31 cellular contexts compared by ENCODE assay signal in genomic region chr15:23437673-23438072, GRCh38. TPM values are rescaled to one million over a fixed set of nuclear protein-coding genes. Genes with fewer than 3 reads are reported as not detected.
"Had no signal": no experiment of that assay in that cellular context is flagged by ENCODE, and none has a peak within 500 bp of the region (broad histone marks: within the 10 kb centered on the region; RNA-seq: fewer than 3 reads in every experiment).

No MANE protein-coding gene starts in this region.

- H3K27me3 ChIP-seq: brain microvascular endothelial cell, cardiac muscle cell had no signal

- H3K4me3 ChIP-seq: cardiac muscle cell had no signal

- ATAC-seq: activated T-cell treated with anti-CD3 and anti-CD28 coated beads, Interleukin-2, amount 50 U/mL, for 4 hours; activated T-helper 17 cell treated with anti-CD3 and anti-CD28 coated beads, Interleukin-2, amount 50 U/mL, for 72 hours; Panc1; T-cell had no signal

- H3K27ac ChIP-seq: brain microvascular endothelial cell, cardiac muscle cell had no signal

- DNase-seq: activated B cell treated with CpG ODN at 0.5 μM for 24 hours; activated CD4-positive, alpha-beta T cell treated with anti-CD3 and anti-CD28 coated beads for 1 hour; activated CD4-positive, alpha-beta T cell treated with anti-CD3 and anti-CD28 coated beads, Interleukin-2, amount 50 U/mL, for 48 hours; activated CD8-positive, alpha-beta memory T cell treated with anti-CD3 and anti-CD28 coated beads for 24 hours; activated gamma-delta T cell; activated naive CD4-positive, alpha-beta T cell treated with anti-CD3 and anti-CD28 coated beads for 36 hours; activated naive CD8-positive, alpha-beta T cell treated with anti-CD3 and anti-CD28 coated beads for 36 hours; activated T-cell treated with anti-CD3 and anti-CD28 coated beads, Interleukin-2, amount 50 U/mL, for 4 hours; brain microvascular endothelial cell; cerebellar nuclear complex; Karpas-422; MM.1S; NCI-H1105; NCI-H1436; NCI-H1694 treated with DMSO at 0.1 percent for 48 hours; NCI-H2029 treated with DMSO at 0.1 percent for 48 hours; NCI-H345; NCI-H510A; NCI-H526 treated with DMSO at 0.1 percent for 48 hours; NK-92 treated with Interleukin-12 subunit alpha and Interleukin-12 subunit beta, amount 100 ng/mL, for 24 hours; OCI-M1; RPMI8226; SHP77 treated with DMSO at 0.1 percent for 48 hours; T-cell; T-helper 2 cell; T1000 had no signal

- H3K36me3 ChIP-seq: brain microvascular endothelial cell, cardiac muscle cell had no signal

RNA-seq across cellular contexts. Expression of gene GOLGA6L2, which starts 9.4 kb away (rescaled TPM):
- total RNA-seq: activated B cell treated with CpG ODN at 0.5 μM for 24 hours; activated CD4-positive, alpha-beta T cell treated with anti-CD3 and anti-CD28 coated beads, Interleukin-2, amount 10 ng/mL, durations not matched to agents 24 days and 14 days; activated naive CD4-positive, alpha-beta T cell treated with anti-CD3 and anti-CD28 coated beads for 36 hours; activated naive CD8-positive, alpha-beta T cell treated with anti-CD3 and anti-CD28 coated beads for 36 hours; activated T-cell treated with anti-CD3 and anti-CD28 coated beads, Interleukin-2, amount 50 U/mL, for 4 hours; activated T-helper 17 cell treated with anti-CD3 and anti-CD28 coated beads, Interleukin-2, amount 50 U/mL, for 72 hours; cardiac muscle cell; SK-MEL-5; T-cell had no signal
